Comparison of ENCODE assay signal across 8 cellular contexts in the genomic region with DNA sequence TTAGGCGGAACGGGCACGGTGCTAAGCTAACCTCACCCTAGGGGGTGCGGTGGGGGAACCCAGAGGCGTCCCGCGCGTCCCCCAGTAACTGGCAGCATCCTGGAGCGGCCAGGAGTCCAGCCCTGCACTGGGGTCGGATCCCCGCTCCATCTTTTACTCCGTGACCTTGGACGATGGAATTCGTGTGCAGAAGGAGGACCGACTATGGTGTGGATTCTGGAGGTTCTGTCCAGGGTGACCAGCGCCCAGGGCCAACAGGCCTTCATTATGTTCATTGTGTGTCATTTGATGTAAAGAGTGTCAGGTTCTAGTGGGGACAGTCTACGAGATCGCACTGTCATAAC. TPM values are rescaled to one million over a fixed set of nuclear protein-coding genes. Genes with fewer than 3 reads are reported as not detected.
DNase-seq lines count a peak whose midpoint lies in the region; ATAC-seq, FAIRE-seq and TF ChIP-seq lines count a peak whose summit lies in the region.

No MANE protein-coding gene starts in this region.

- peak overlapping the region; percentile 89 to 94 (median 91) for H3K4me3 Mint-ChIP-seq in CD4-positive, CD25-positive, alpha-beta regulatory T cell
- peak overlapping the region; percentile 95 for H3K4me3 Mint-ChIP-seq in neural crest cell

- H3K4me3 ChIP-seq in CD4-positive, CD25-positive, alpha-beta regulatory T cell (ENCODE audit: low read depth, low read length), result peak overlapping the region; percentile 64
- H3K4me3 ChIP-seq in NB4 (ENCODE audit: low read depth, low read length), result peak overlapping the region; percentile 75
- H3K4me3 ChIP-seq in endocrine pancreas (ENCODE audit: control insufficient read depth, insufficient read depth, low read length), result no peak overlapping the region

- TF ChIP-seq CTCF in NB4 (IDR thresholded peaks at IDR 0.05; ENCODE audit: low read depth, low read length) (no peak), neural crest cell (conservative IDR thresholded peaks at IDR 0.05) (no peak)

- no peaks in the 10 kb centered on the region for H3K27me3 ChIP-seq in CD4-positive, CD25-positive, alpha-beta regulatory T cell (ENCODE audit: control insufficient read depth, insufficient read depth, low read length)
- no peaks in the 10 kb centered on the region for H3K27me3 ChIP-seq in endocrine pancreas (ENCODE audit: control insufficient read depth, insufficient read depth, low read length)

- H3K4me1 ChIP-seq in CD4-positive, CD25-positive, alpha-beta regulatory T cell (ENCODE audit: control insufficient read depth, insufficient read depth, low read length, poor library complexity, severe bottlenecking), result peaks cover 28% of the 10 kb centered on the region
- no peaks in the 10 kb centered on the region for H3K4me1 ChIP-seq in endocrine pancreas (ENCODE audit: control insufficient read depth, insufficient read depth, low read length)

- no peaks in the 10 kb centered on the region for H3K9me3 ChIP-seq in CD4-positive, CD25-positive, alpha-beta regulatory T cell (ENCODE audit: control insufficient read depth in 2 of 2, low read length in 2 of 2)
- no peaks in the 10 kb centered on the region for H3K9me3 ChIP-seq in endocrine pancreas (ENCODE audit: control insufficient read depth, low read length)

- no peaks in the 10 kb centered on the region for H3K27me3 Mint-ChIP-seq in CD4-positive, CD25-positive, alpha-beta regulatory T cell
- H3K27me3 Mint-ChIP-seq in neural crest cell (ENCODE audit: low read depth), result peaks cover 2% of the 10 kb centered on the region

- FAIRE-seq in HTR-8/SVneo (lab: Jason Lieb, UNC), result no peak

- H3K27ac Mint-ChIP-seq in CD4-positive, CD25-positive, alpha-beta regulatory T cell, result peak overlapping the region; percentile 70 to 82 (median 80)
- peak overlapping the region; percentile 94 for H3K27ac Mint-ChIP-seq in neural crest cell (ENCODE audit: unreplicated experiment)

- no peak for TF ChIP-seq POLR2A in NB4 (IDR thresholded peaks at IDR 0.05; ENCODE audit: extremely low read depth, insufficient read length)

- H3K27ac ChIP-seq in CD4-positive, CD25-positive, alpha-beta regulatory T cell (ENCODE audit: insufficient read depth, low read length, poor library complexity, severe bottlenecking), result peak overlapping the region; percentile 80

- peaks cover 17% of the 10 kb centered on the region for H3K36me3 Mint-ChIP-seq in CD4-positive, CD25-positive, alpha-beta regulatory T cell
- H3K36me3 Mint-ChIP-seq in neural crest cell (ENCODE audit: low read depth), result no peaks in the 10 kb centered on the region

- peaks cover 8% of the 10 kb centered on the region for H3K36me3 ChIP-seq in CD4-positive, CD25-positive, alpha-beta regulatory T cell (ENCODE audit: control insufficient read depth, insufficient read depth, low read length)
- H3K36me3 ChIP-seq in endocrine pancreas (ENCODE audit: control insufficient read depth, insufficient read depth, low read length), result no peaks in the 10 kb centered on the region

- H3K9me3 Mint-ChIP-seq in CD4-positive, CD25-positive, alpha-beta regulatory T cell, result no peaks in the 10 kb centered on the region
- H3K9me3 Mint-ChIP-seq in neural crest cell, result no peaks in the 10 kb centered on the region

- no peak for ATAC-seq in CD4-positive, CD25-positive, alpha-beta regulatory T cell (ENCODE audit: low read depth in 2 of 2)
- no peak for ATAC-seq in GM21737 (IDR thresholded peaks at IDR 0.05; ENCODE audit: unreplicated experiment)

- no peak for DNase-seq in CD4-positive, CD25-positive, alpha-beta regulatory T cell
- DNase-seq in NB4 (ENCODE audit: low read depth), result no peak
- DNase-seq in neural crest cell (ENCODE audit: low read depth, low spot score), result no peak
- no peak for DNase-seq in NCI-H2107 (lab: John Stamatoyannopoulos, UW)
- no peak for DNase-seq in HTR-8/SVneo (ENCODE audit: insufficient read length, low spot score)
- DNase-seq in amniotic stem cell (lab: John Stamatoyannopoulos, UW), result no peak

- H3K4me1 Mint-ChIP-seq in CD4-positive, CD25-positive, alpha-beta regulatory T cell, result peaks cover 5 to 70% (median 33%) of the 10 kb centered on the region in 4 donors
- H3K4me1 Mint-ChIP-seq in neural crest cell, result peaks cover 48% of the 10 kb centered on the region

- peak overlapping the region; percentile 87 for H3K9ac ChIP-seq in endocrine pancreas (ENCODE audit: control insufficient read depth, insufficient read depth, low read length)

RNA-seq across cellular contexts. Expression of a gene that starts 0.7 kb away (rescaled TPM):
- 69.7 TPM for total RNA-seq in CD4-positive, CD25-positive, alpha-beta regulatory T cell
- 1 to 10 TPM; 4.3 to 7.4 (median 6.3) TPM for polyA plus RNA-seq in CD4-positive, CD25-positive, alpha-beta regulatory T cell
- 117 and 119 TPM in 2 replicates for total RNA-seq in neural crest cell

RNA-seq across cellular contexts. Expression of a gene that starts 0.7 kb away (rescaled TPM):
- 83.9 TPM for total RNA-seq in CD4-positive, CD25-positive, alpha-beta regulatory T cell
- 100 to 1,000 TPM; 146 to 187 (median 169) TPM for polyA plus RNA-seq in CD4-positive, CD25-positive, alpha-beta regulatory T cell
- 191 and 198 TPM in 2 replicates for total RNA-seq in neural crest cell

RNA-seq across cellular contexts. Expression of a gene that starts 21.2 kb away (rescaled TPM):
- total RNA-seq in CD4-positive, CD25-positive, alpha-beta regulatory T cell, result 0.22 TPM
- polyA plus RNA-seq in CD4-positive, CD25-positive, alpha-beta regulatory T cell, result 1 to 10 TPM; 3.0 to 5.3 (median 3.7) TPM
- total RNA-seq in neural crest cell, result not detected in 2 replicates

RNA-seq across cellular contexts. Expression of a gene that starts 30.9 kb away (rescaled TPM):
- 0.17 TPM for total RNA-seq in CD4-positive, CD25-positive, alpha-beta regulatory T cell
- not detected for polyA plus RNA-seq in CD4-positive, CD25-positive, alpha-beta regulatory T cell
- 0.12 TPM in 1 of 2 replicates, not detected in the other for total RNA-seq in neural crest cell

RNA-seq across cellular contexts. Expression of a gene that starts 47.2 kb away (rescaled TPM):
- not detected for total RNA-seq in CD4-positive, CD25-positive, alpha-beta regulatory T cell
- polyA plus RNA-seq in CD4-positive, CD25-positive, alpha-beta regulatory T cell, result under 1 TPM; 0.10 to 0.32 (median 0.15) TPM
- total RNA-seq in neural crest cell, result not detected in 2 replicates
